ENCODE assay signal across 22 cellular contexts in the genomic region with DNA sequence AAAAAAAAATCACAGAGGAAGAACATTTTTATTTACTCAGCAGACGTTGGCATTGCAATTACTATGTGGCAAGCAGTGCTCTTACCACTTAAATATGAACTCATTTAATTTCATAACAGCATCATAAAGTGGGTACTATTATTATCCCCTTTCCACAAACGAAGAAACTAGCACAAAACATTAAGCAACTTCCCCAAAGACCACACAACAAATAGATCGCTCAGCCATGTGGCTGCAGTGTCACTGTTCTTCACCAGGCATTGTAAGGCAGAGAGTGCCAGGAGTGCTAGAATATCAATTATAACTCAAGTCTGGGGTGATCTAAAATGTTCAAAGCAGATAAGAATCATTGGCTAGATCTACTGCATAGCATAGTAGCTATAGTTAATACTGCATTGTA.
"Had no signal": no experiment of that assay in that cellular context is flagged by ENCODE, and none has a peak within 500 bp of the region (broad histone marks: within the 10 kb centered on the region; RNA-seq: fewer than 3 reads in every experiment).

No MANE protein-coding gene starts in this region.

- H3K36me3 ChIP-seq: esophagus squamous epithelium, gastroesophageal sphincter, left lung, lower lobe of right lung, ovary, suprapubic skin, tibial artery, upper lobe of left lung, uterus had no signal

- H3K9me3 Mint-ChIP-seq: dendritic cell treated with granulocyte-macrophage colony-stimulating factor and Interleukin-4, amounts not matched to agents 40 ng/mL and 50 ng/mL, for 4 days; immature natural killer cell; memory B cell; mesothelial cell of epicardium; natural killer cell; neural crest cell; stimulated activated effector memory CD8-positive, alpha-beta T cell treated with anti-CD3 and anti-CD28 coated beads, Interleukin-12 subunit alpha, Interleukin-12 subunit beta, amount 100 ng/mL, for 72 hours had no signal

- H3K4me3 ChIP-seq: esophagus squamous epithelium, gastroesophageal sphincter, left lung, lower lobe of right lung, ovary, smooth muscle cell, suprapubic skin, tibial artery, upper lobe of left lung, uterus had no signal

- H3K27ac Mint-ChIP-seq: dendritic cell treated with granulocyte-macrophage colony-stimulating factor and Interleukin-4, amounts not matched to agents 40 ng/mL and 50 ng/mL, for 4 days; immature natural killer cell; memory B cell; mesothelial cell of epicardium; natural killer cell; stimulated activated effector memory CD8-positive, alpha-beta T cell treated with anti-CD3 and anti-CD28 coated beads, Interleukin-12 subunit alpha, Interleukin-12 subunit beta, amount 100 ng/mL, for 72 hours had no signal

- H3K4me1 ChIP-seq: uterus had no signal

- H3K27ac ChIP-seq: esophagus squamous epithelium, gastroesophageal sphincter, left lung, lower lobe of right lung, ovary, suprapubic skin, tibial artery, upper lobe of left lung, uterus had no signal

- ATAC-seq: gastroesophageal sphincter; lower lobe of right lung; natural killer cell; right cardiac atrium; stimulated activated effector memory CD8-positive, alpha-beta T cell treated with anti-CD3 and anti-CD28 coated beads, Interleukin-12 subunit alpha, Interleukin-12 subunit beta, amount 100 ng/mL, for 72 hours; stimulated activated naive CD8-positive, alpha-beta T cell treated with anti-CD3 and anti-CD28 coated beads, Interleukin-15, Interleukin-2, amounts not matched to agents 100 U/mL and 50 U/mL, for 24 hours had no signal

- DNase-seq: esophagus squamous epithelium; glutamatergic neuron; immature natural killer cell; left lung; lower lobe of right lung; natural killer cell; ovary; right cardiac atrium; stimulated activated CD4-positive, alpha-beta T cell treated with anti-CD3 and anti-CD28 coated beads, Interleukin-4, amount 100 ng/mL, for 1 hour; stimulated activated CD8-positive, alpha-beta memory T cell treated with anti-CD3 and anti-CD28 coated beads, Interleukin-4, amount 100 ng/mL, for 48 hours; stimulated activated naive CD8-positive, alpha-beta T cell treated with anti-CD3 and anti-CD28 coated beads, Interleukin-15, Interleukin-2, amounts not matched to agents 100 U/mL and 50 U/mL, for 24 hours; tibial artery; upper lobe of left lung; uterus had no signal

- H3K36me3 Mint-ChIP-seq: memory B cell; mesothelial cell of epicardium; natural killer cell; stimulated activated effector memory CD8-positive, alpha-beta T cell treated with anti-CD3 and anti-CD28 coated beads, Interleukin-12 subunit alpha, Interleukin-12 subunit beta, amount 100 ng/mL, for 72 hours had no signal

- H3K4me3 Mint-ChIP-seq: dendritic cell treated with granulocyte-macrophage colony-stimulating factor and Interleukin-4, amounts not matched to agents 40 ng/mL and 50 ng/mL, for 4 days; immature natural killer cell; memory B cell; mesothelial cell of epicardium; natural killer cell; neural crest cell; stimulated activated effector memory CD8-positive, alpha-beta T cell treated with anti-CD3 and anti-CD28 coated beads, Interleukin-12 subunit alpha, Interleukin-12 subunit beta, amount 100 ng/mL, for 72 hours had no signal

- H3K9me3 ChIP-seq: esophagus squamous epithelium, gastroesophageal sphincter, left lung, lower lobe of right lung, ovary, suprapubic skin, tibial artery, upper lobe of left lung, uterus had no signal

- H3K27me3 ChIP-seq: esophagus squamous epithelium, gastroesophageal sphincter, left lung, ovary, suprapubic skin, tibial artery, upper lobe of left lung, uterus had no signal
